1 cellular context compared by ENCODE assay signal in genomic region chr2:96305091-96305978, GRCh38.
TF ChIP-seq lines count a peak whose summit lies in the region.

SNRNP200 (minus strand) TSS chr2:96305546; CDS start chr2:96305437, 109 bp downstream.

TF ChIP-seq in K562, 482 proteins besides CTCF, POLR2A, EP300 and RAD21 (continued from another document and continues in another):
- TF ChIP-seq TFE3 (CRISPR knock-in tag; IDR thresholded peaks at IDR 0.05) (no peak), E2F3 (CRISPR knock-in tag; IDR thresholded peaks at IDR 0.05) (no peak), SMAD4 (CRISPR knock-in tag; conservative IDR thresholded peaks at IDR 0.05) (peak; percentile 35; the same call in 1 of the 2 replicates), DDX20 (tag; IDR thresholded peaks at IDR 0.05; ENCODE audit: low read depth) (no peak), SP2 (IDR thresholded peaks at IDR 0.05; ENCODE audit: extremely low read depth, low read depth, low read length, poor library complexity, severe bottlenecking) (no peak), POLR2G (IDR thresholded peaks at IDR 0.05; ENCODE audit: low read depth, low read length) (peak; percentile 96), EGR1 (conservative IDR thresholded peaks at IDR 0.05) (0 out of 2 replicates have a peak, but pooled peaks have one; percentile 14), POLR2B (IDR thresholded peaks at IDR 0.05; ENCODE audit: low read depth, partially characterized antibody) (peak; percentile 90), CCAR2 (IDR thresholded peaks at IDR 0.05; ENCODE audit: low read depth, low read length) (no peak), GTF2B (IDR thresholded peaks at IDR 0.05; ENCODE audit: extremely low read depth, insufficient read length) (no peak), MLX (CRISPR knock-in tag; conservative IDR thresholded peaks at IDR 0.05) (no peak; a peak in 1 of 4 replicates), NUFIP1 (IDR thresholded peaks at IDR 0.05; ENCODE audit: partially characterized antibody) (no peak), HDAC8 (tag; IDR thresholded peaks at IDR 0.05) (no peak), FOXK2 (conservative IDR thresholded peaks at IDR 0.05 in 1 of 2, IDR thresholded peaks at IDR 0.05 in 1 of 2; ENCODE audit: low read depth in 2 of 2) (peak; percentile 73 to 78), TRIM25 (IDR thresholded peaks at IDR 0.05; ENCODE audit: borderline replicate concordance) (no peak; the same call in 1 of the 2 replicates), RFX1 (IDR thresholded peaks at IDR 0.05) (no peak), NFRKB (IDR thresholded peaks at IDR 0.05; ENCODE audit: low read depth) (peak; percentile 37; the same call in 1 of the 2 replicates), ERF (CRISPR knock-in tag; IDR thresholded peaks at IDR 0.05) (no peak), PTBP1 (IDR thresholded peaks at IDR 0.05; ENCODE audit: low read depth, low read length) (peak; percentile 8; the same call in 1 of the 2 replicates), TCF7 (IDR thresholded peaks at IDR 0.05; ENCODE audit: borderline replicate concordance) (0 out of 2 replicates have a peak, but pooled peaks have one; percentile 70), FOXJ3 (CRISPR knock-in tag; IDR thresholded peaks at IDR 0.05) (no peak), ZNF609 (CRISPR knock-in tag; IDR thresholded peaks at IDR 0.05; ENCODE audit: borderline replicate concordance) (no peak), LARP7 (IDR thresholded peaks at IDR 0.05) (no peak), LCOR (CRISPR knock-in tag; IDR thresholded peaks at IDR 0.05) (no peak), NFE2 (IDR thresholded peaks at IDR 0.05; ENCODE audit: low read depth) (0 out of 2 replicates have a peak, but pooled peaks have one; percentile 12), RCOR1 (IDR thresholded peaks at IDR 0.05; ENCODE audit: borderline replicate concordance in 1 of 2, low read depth in 2 of 2, low read length in 2 of 2) (peak in 1 of 2 experiments; percentile 3; a peak in 1 of 4 replicates), SRSF3 (IDR thresholded peaks at IDR 0.05; ENCODE audit: insufficient read depth, low read length) (no peak), KDM4B (IDR thresholded peaks at IDR 0.05; ENCODE audit: borderline replicate concordance in 2 of 2, low read depth in 1 of 2) (peak in 1 of 2 experiments; percentile 99; a peak in 2 of 4 replicates), DNMT1 (IDR thresholded peaks at IDR 0.05) (no peak), ZNF124 (CRISPR knock-in tag; IDR thresholded peaks at IDR 0.05) (no peak), ELK1 (CRISPR knock-in tag; IDR thresholded peaks at IDR 0.05) (no peak), ZZZ3 (IDR thresholded peaks at IDR 0.05) (no peak), PBX2 (CRISPR knock-in tag; IDR thresholded peaks at IDR 0.05; ENCODE audit: low read depth) (no peak), PBX2 (tag; conservative IDR thresholded peaks at IDR 0.05; ENCODE audit: low read depth) (no peak), RBM39 (optimal IDR thresholded peaks at IDR 0.05; ENCODE audit: low read depth, low read length) (no peak), ZNF778 (CRISPR knock-in tag; IDR thresholded peaks at IDR 0.05) (no peak), ARHGAP35 (IDR thresholded peaks at IDR 0.05; ENCODE audit: partially characterized antibody) (no peak), ZNF75A (CRISPR knock-in tag; IDR thresholded peaks at IDR 0.05) (no peak), SNAPC5 (CRISPR knock-in tag; IDR thresholded peaks at IDR 0.05) (no peak), HNRNPK (IDR thresholded peaks at IDR 0.05; ENCODE audit: low read depth, low read length, poor library complexity, severe bottlenecking) (no peak), ZNF644 (tag; IDR thresholded peaks at IDR 0.05; ENCODE audit: low read depth) (no peak), MXD1 (CRISPR knock-in tag; IDR thresholded peaks at IDR 0.05; ENCODE audit: borderline replicate concordance, poor library complexity, severe bottlenecking) (peak; percentile 1), NCOA6 (IDR thresholded peaks at IDR 0.05) (no peak), PCBP2 (IDR thresholded peaks at IDR 0.05; ENCODE audit: low read depth, low read length, poor library complexity, severe bottlenecking) (no peak), ZNF165 (CRISPR knock-in tag; IDR thresholded peaks at IDR 0.05; ENCODE audit: borderline replicate concordance) (no peak), SMAD2 (IDR thresholded peaks at IDR 0.05; ENCODE audit: low read depth, low read length) (no peak), KDM1A (IDR thresholded peaks at IDR 0.05) (no peak), ATF4 (CRISPR knock-in tag; IDR thresholded peaks at IDR 0.05) (no peak), RHOXF2B (CRISPR knock-in tag; conservative IDR thresholded peaks at IDR 0.05) (no peak), ZNF740 (CRISPR knock-in tag; IDR thresholded peaks at IDR 0.05) (no peak), ZNF740 (tag; IDR thresholded peaks at IDR 0.05) (no peak), DMBX1 (CRISPR knock-in tag; IDR thresholded peaks at IDR 0.05; ENCODE audit: borderline replicate concordance) (no peak), SMC3 (conservative IDR thresholded peaks at IDR 0.05; ENCODE audit: insufficient read depth, low read depth, low read length) (no peak)
